Comparison of ENCODE assay signal across 28 cellular contexts in the genomic region with DNA sequence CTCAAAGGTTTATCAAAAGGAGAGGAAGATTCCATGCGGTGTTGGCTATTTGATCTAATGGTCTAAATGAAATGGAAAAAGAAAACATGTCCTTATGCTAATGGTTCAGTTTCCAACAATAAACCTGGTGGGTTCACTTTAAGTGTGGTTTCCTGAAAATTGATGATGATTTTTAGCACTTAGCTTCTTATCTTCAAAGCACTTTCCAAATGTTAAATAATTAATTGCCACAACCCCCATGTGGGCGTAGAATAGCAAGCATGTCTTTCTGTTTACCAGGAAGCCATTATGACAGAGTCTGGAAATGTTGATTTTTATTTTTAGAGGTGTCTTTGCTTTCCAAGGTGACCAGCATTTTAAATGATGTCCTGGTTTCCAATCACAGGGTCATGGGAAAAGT.
"Had no signal": no experiment of that assay in that cellular context is flagged by ENCODE, and none has a peak within 500 bp of the region (broad histone marks: within the 10 kb centered on the region; RNA-seq: fewer than 3 reads in every experiment).

No MANE protein-coding gene starts in this region.

- H3K36me3 ChIP-seq: neutrophil, prostate gland, right lobe of liver, sigmoid colon, suprapubic skin, tibial artery, transverse colon, upper lobe of right lung, uterus had no signal

- H3K36me3 Mint-ChIP-seq: naive thymus-derived CD8-positive, alpha-beta T cell; natural killer cell treated with Interleukin-12 subunit alpha and Interleukin-12 subunit beta and Interleukin-15 and Interleukin-18, amount 100 ng/mL, for 72 hours; stimulated activated effector memory CD8-positive, alpha-beta T cell treated with anti-CD3 and anti-CD28 coated beads, Interleukin-12 subunit alpha, Interleukin-12 subunit beta, amount 100 ng/mL, for 72 hours; stimulated activated naive B cell treated with anti-CD40 and anti-IgM and Interleukin-4, amounts not matched to agents 10 μg/mL and 1 μg/mL and 100 μg/mL, for 72 hours; type B pancreatic cell had no signal

- DNase-seq: naive thymus-derived CD8-positive, alpha-beta T cell; nephron progenitor cell; nucleus accumbens; pancreas; right cardiac atrium; right lobe of liver; sigmoid colon; small intestine; stimulated activated CD4-positive, alpha-beta T cell treated with anti-CD3 and anti-CD28 coated beads, Interleukin-15, amount 100 ng/mL, for 24 hours; stimulated activated CD4-positive, alpha-beta T cell treated with anti-CD3 and anti-CD28 coated beads, Interleukin-2, amount 100 ng/mL, for 24 hours; stimulated activated CD4-positive, alpha-beta T cell treated with anti-CD3 and anti-CD28 coated beads, Interleukin-2, amount 100 ng/mL, for 48 hours; stimulated activated CD4-positive, alpha-beta T cell treated with anti-CD3 and anti-CD28 coated beads, Interleukin-4, amount 100 ng/mL, for 24 hours; stimulated activated naive B cell treated with anti-CD40 and anti-IgM and Interleukin-4, amounts not matched to agents 10 μg/mL and 1 μg/mL and 100 μg/mL, for 72 hours; stimulated activated naive CD4-positive, alpha-beta T cell treated with Interleukin-2 at 50 U/mL for 16 hours; substantia nigra; testis; tibial artery; transverse colon; upper lobe of right lung; uterus had no signal

- H3K27me3 ChIP-seq: neutrophil, pancreas, right lobe of liver, sigmoid colon, suprapubic skin, testis, tibial artery, transverse colon, upper lobe of right lung, uterus had no signal

- H3K4me1 Mint-ChIP-seq: neural crest cell; stimulated activated naive B cell treated with anti-CD40 and anti-IgM and Interleukin-4, amounts not matched to agents 10 μg/mL and 1 μg/mL and 100 μg/mL, for 72 hours had no signal

- H3K4me3 ChIP-seq: pancreas, prostate gland, right lobe of liver, sigmoid colon, suprapubic skin, testis, tibial artery, transverse colon, upper lobe of right lung, uterus had no signal

- H3K9me3 Mint-ChIP-seq: naive thymus-derived CD8-positive, alpha-beta T cell; natural killer cell treated with Interleukin-12 subunit alpha and Interleukin-12 subunit beta and Interleukin-15 and Interleukin-18, amount 100 ng/mL, for 72 hours; nephron progenitor cell; neural crest cell; stimulated activated effector memory CD8-positive, alpha-beta T cell treated with anti-CD3 and anti-CD28 coated beads, Interleukin-12 subunit alpha, Interleukin-12 subunit beta, amount 100 ng/mL, for 72 hours; stimulated activated naive B cell treated with anti-CD40 and anti-IgM and Interleukin-4, amounts not matched to agents 10 μg/mL and 1 μg/mL and 100 μg/mL, for 72 hours; stimulated activated naive CD8-positive, alpha-beta T cell treated with anti-CD3 and anti-CD28 coated beads, Interleukin-15, Interleukin-2, amounts not matched to agents 100 ng/mL and 50 ng/mL, for 24 hours; type B pancreatic cell had no signal

- FAIRE-seq: pancreas, small intestine had no signal

- H3K27me3 Mint-ChIP-seq: naive thymus-derived CD8-positive, alpha-beta T cell; natural killer cell treated with Interleukin-12 subunit alpha and Interleukin-12 subunit beta and Interleukin-15 and Interleukin-18, amount 100 ng/mL, for 72 hours; stimulated activated naive CD8-positive, alpha-beta T cell treated with anti-CD3 and anti-CD28 coated beads, Interleukin-15, Interleukin-2, amounts not matched to agents 100 ng/mL and 50 ng/mL, for 24 hours; type B pancreatic cell had no signal

- H3K27ac ChIP-seq: neutrophil, prostate gland, right lobe of liver, sigmoid colon, suprapubic skin, testis, tibial artery, transverse colon, upper lobe of right lung, uterus had no signal

- H3K27ac Mint-ChIP-seq: naive thymus-derived CD8-positive, alpha-beta T cell; natural killer cell treated with Interleukin-12 subunit alpha and Interleukin-12 subunit beta and Interleukin-15 and Interleukin-18, amount 100 ng/mL, for 72 hours; nephron progenitor cell; stimulated activated effector memory CD8-positive, alpha-beta T cell treated with anti-CD3 and anti-CD28 coated beads, Interleukin-12 subunit alpha, Interleukin-12 subunit beta, amount 100 ng/mL, for 72 hours; stimulated activated naive B cell treated with anti-CD40 and anti-IgM and Interleukin-4, amounts not matched to agents 10 μg/mL and 1 μg/mL and 100 μg/mL, for 72 hours; stimulated activated naive CD8-positive, alpha-beta T cell treated with anti-CD3 and anti-CD28 coated beads, Interleukin-15, Interleukin-2, amounts not matched to agents 100 ng/mL and 50 ng/mL, for 24 hours; type B pancreatic cell had no signal

- H3K4me3 Mint-ChIP-seq: naive thymus-derived CD8-positive, alpha-beta T cell; natural killer cell treated with Interleukin-12 subunit alpha and Interleukin-12 subunit beta and Interleukin-15 and Interleukin-18, amount 100 ng/mL, for 72 hours; nephron progenitor cell; neural crest cell; stimulated activated effector memory CD8-positive, alpha-beta T cell treated with anti-CD3 and anti-CD28 coated beads, Interleukin-12 subunit alpha, Interleukin-12 subunit beta, amount 100 ng/mL, for 72 hours; stimulated activated naive B cell treated with anti-CD40 and anti-IgM and Interleukin-4, amounts not matched to agents 10 μg/mL and 1 μg/mL and 100 μg/mL, for 72 hours; stimulated activated naive CD8-positive, alpha-beta T cell treated with anti-CD3 and anti-CD28 coated beads, Interleukin-15, Interleukin-2, amounts not matched to agents 100 ng/mL and 50 ng/mL, for 24 hours; type B pancreatic cell had no signal

- ATAC-seq: naive thymus-derived CD8-positive, alpha-beta T cell; natural killer cell treated with Interleukin-12 subunit alpha and Interleukin-12 subunit beta and Interleukin-15 and Interleukin-18, amount 100 ng/mL, for 72 hours; right cardiac atrium; right lobe of liver; stimulated activated effector memory CD8-positive, alpha-beta T cell treated with anti-CD3 and anti-CD28 coated beads, Interleukin-12 subunit alpha, Interleukin-12 subunit beta, amount 100 ng/mL, for 72 hours; stimulated activated naive B cell treated with anti-CD40 and anti-IgM and Interleukin-4, amounts not matched to agents 10 μg/mL and 1 μg/mL and 100 μg/mL, for 72 hours; upper lobe of right lung had no signal

- H3K4me1 ChIP-seq: prostate gland, sigmoid colon, suprapubic skin, testis, upper lobe of right lung, uterus had no signal

- H3K9me3 ChIP-seq: neutrophil, pancreas, prostate gland, right lobe of liver, sigmoid colon, suprapubic skin, testis, tibial artery, transverse colon, upper lobe of right lung, uterus had no signal
